Comparison of ENCODE assay signal across 16 cellular contexts in genomic region chr20:24696396-24696795, GRCh38.
A peak's percentile ranks its signal among the peaks of the same experiment; 100 is the strongest.
DNase-seq lines count a peak whose midpoint lies in the region; ATAC-seq lines count a peak whose summit lies in the region.
"Had no signal": no experiment of that assay in that cellular context is flagged by ENCODE, and none has a peak within 500 bp of the region (broad histone marks: within the 10 kb centered on the region; RNA-seq: fewer than 3 reads in every experiment).

No MANE protein-coding gene starts in this region.

- H3K4me1 Mint-ChIP-seq in activated CD4-positive, alpha-beta memory T cell treated with anti-CD3 and anti-CD28 coated beads, Interleukin-2, amount 10 ng/mL, durations not matched to agents 7 days and 5 days: no peaks in the 10 kb centered on the region
- H3K4me1 Mint-ChIP-seq in activated CD4-positive, alpha-beta memory T cell treated with anti-CD3 and anti-CD28 coated beads for 36 hours (ENCODE audit: low read depth): no peaks in the 10 kb centered on the region

- no peak for ATAC-seq in HG03439 (IDR thresholded peaks at IDR 0.05; ENCODE audit: unreplicated experiment)
- no peak for ATAC-seq in HG03108 (IDR thresholded peaks at IDR 0.05; ENCODE audit: unreplicated experiment)
- ATAC-seq: PC-3 had no signal

- no peaks in the 10 kb centered on the region for H3K27me3 Mint-ChIP-seq in activated CD4-positive, alpha-beta memory T cell treated with anti-CD3 and anti-CD28 coated beads, Interleukin-2, amount 10 ng/mL, durations not matched to agents 7 days and 5 days
- peaks cover 9% of the 10 kb centered on the region for H3K27me3 Mint-ChIP-seq in activated CD4-positive, alpha-beta memory T cell treated with anti-CD3 and anti-CD28 coated beads for 36 hours

- peak; percentile 8 for DNase-seq in activated CD4-positive, alpha-beta memory T cell treated with anti-CD3 and anti-CD28 coated beads, Interleukin-2, amount 10 ng/mL, durations not matched to agents 7 days and 5 days
- DNase-seq in activated CD4-positive, alpha-beta memory T cell treated with anti-CD3 and anti-CD28 coated beads for 36 hours: no peak
- peak; percentile 15 for DNase-seq in activated CD8-positive, alpha-beta memory T cell treated with anti-CD3 and anti-CD28 coated beads, Interleukin-2, amount 50 U/mL, for 48 hours
- DNase-seq in mucosa of gallbladder (ENCODE audit: low spot score): peak; percentile 6
- DNase-seq in ureter (ENCODE audit: low spot score): peak; percentile 26
- no peak for DNase-seq in hepatic stellate cell (ENCODE audit: low spot score)
- DNase-seq: DMS79 treated with DMSO at 0.1 percent for 48 hours, HCEC 1CT, KG1, NCI-H1436 treated with DMSO at 0.1 percent for 48 hours, NCI-H2029 treated with DMSO at 0.1 percent for 48 hours, NCI-H2171 treated with DMSO at 0.1 percent for 48 hours, NCI-H446 treated with DMSO at 0.1 percent for 48 hours, PC-3 had no signal

- POLR2A ChIA-PET in activated CD4-positive, alpha-beta memory T cell treated with anti-CD3 and anti-CD28 coated beads, Interleukin-2, amount 10 ng/mL, durations not matched to agents 7 days and 5 days (lab: Charles Lee): no interaction called here
- POLR2A ChIA-PET in activated CD4-positive, alpha-beta memory T cell treated with anti-CD3 and anti-CD28 coated beads for 36 hours (lab: Charles Lee): no interaction called here

- CTCF ChIA-PET in activated CD4-positive, alpha-beta memory T cell treated with anti-CD3 and anti-CD28 coated beads, Interleukin-2, amount 10 ng/mL, durations not matched to agents 7 days and 5 days (lab: Charles Lee): no interaction called here
- CTCF ChIA-PET in activated CD4-positive, alpha-beta memory T cell treated with anti-CD3 and anti-CD28 coated beads for 36 hours (lab: Charles Lee): no interaction called here

- H3K27ac Mint-ChIP-seq in activated CD4-positive, alpha-beta memory T cell treated with anti-CD3 and anti-CD28 coated beads, Interleukin-2, amount 10 ng/mL, durations not matched to agents 7 days and 5 days: no peak overlapping the region
- no peak overlapping the region for H3K27ac Mint-ChIP-seq in activated CD4-positive, alpha-beta memory T cell treated with anti-CD3 and anti-CD28 coated beads for 36 hours

- no peaks in the 10 kb centered on the region for H3K9me3 Mint-ChIP-seq in activated CD4-positive, alpha-beta memory T cell treated with anti-CD3 and anti-CD28 coated beads, Interleukin-2, amount 10 ng/mL, durations not matched to agents 7 days and 5 days
- H3K9me3 Mint-ChIP-seq in activated CD4-positive, alpha-beta memory T cell treated with anti-CD3 and anti-CD28 coated beads for 36 hours: no peaks in the 10 kb centered on the region

- H3K36me3 Mint-ChIP-seq in activated CD4-positive, alpha-beta memory T cell treated with anti-CD3 and anti-CD28 coated beads, Interleukin-2, amount 10 ng/mL, durations not matched to agents 7 days and 5 days (ENCODE audit: low read depth): no peaks in the 10 kb centered on the region
- H3K36me3 Mint-ChIP-seq in activated CD4-positive, alpha-beta memory T cell treated with anti-CD3 and anti-CD28 coated beads for 36 hours: no peaks in the 10 kb centered on the region

- no peak overlapping the region for H3K4me3 Mint-ChIP-seq in activated CD4-positive, alpha-beta memory T cell treated with anti-CD3 and anti-CD28 coated beads, Interleukin-2, amount 10 ng/mL, durations not matched to agents 7 days and 5 days
- H3K4me3 Mint-ChIP-seq in activated CD4-positive, alpha-beta memory T cell treated with anti-CD3 and anti-CD28 coated beads for 36 hours: no peak overlapping the region

- intact Hi-C loops in activated CD4-positive, alpha-beta memory T cell treated with anti-CD3 and anti-CD28 coated beads for 36 hours (cut with micrococcal nuclease): no loop called here

Comparison
In these comparisons a context has a peak if more than half of its experiments do, and no peak if none do; other contexts are left out.
1. DNase-seq: peak in activated CD4-positive, alpha-beta memory T cell treated with anti-CD3 and anti-CD28 coated beads, Interleukin-2, amount 10 ng/mL, durations not matched to agents 7 days and 5 days (single experiment), activated CD8-positive, alpha-beta memory T cell treated with anti-CD3 and anti-CD28 coated beads, Interleukin-2, amount 50 U/mL, for 48 hours (single experiment), mucosa of gallbladder (single experiment) and ureter (single experiment); none in activated CD4-positive, alpha-beta memory T cell treated with anti-CD3 and anti-CD28 coated beads for 36 hours (single experiment) and hepatic stellate cell (single experiment).